9 cellular contexts compared by ENCODE assay signal in the genomic region with DNA sequence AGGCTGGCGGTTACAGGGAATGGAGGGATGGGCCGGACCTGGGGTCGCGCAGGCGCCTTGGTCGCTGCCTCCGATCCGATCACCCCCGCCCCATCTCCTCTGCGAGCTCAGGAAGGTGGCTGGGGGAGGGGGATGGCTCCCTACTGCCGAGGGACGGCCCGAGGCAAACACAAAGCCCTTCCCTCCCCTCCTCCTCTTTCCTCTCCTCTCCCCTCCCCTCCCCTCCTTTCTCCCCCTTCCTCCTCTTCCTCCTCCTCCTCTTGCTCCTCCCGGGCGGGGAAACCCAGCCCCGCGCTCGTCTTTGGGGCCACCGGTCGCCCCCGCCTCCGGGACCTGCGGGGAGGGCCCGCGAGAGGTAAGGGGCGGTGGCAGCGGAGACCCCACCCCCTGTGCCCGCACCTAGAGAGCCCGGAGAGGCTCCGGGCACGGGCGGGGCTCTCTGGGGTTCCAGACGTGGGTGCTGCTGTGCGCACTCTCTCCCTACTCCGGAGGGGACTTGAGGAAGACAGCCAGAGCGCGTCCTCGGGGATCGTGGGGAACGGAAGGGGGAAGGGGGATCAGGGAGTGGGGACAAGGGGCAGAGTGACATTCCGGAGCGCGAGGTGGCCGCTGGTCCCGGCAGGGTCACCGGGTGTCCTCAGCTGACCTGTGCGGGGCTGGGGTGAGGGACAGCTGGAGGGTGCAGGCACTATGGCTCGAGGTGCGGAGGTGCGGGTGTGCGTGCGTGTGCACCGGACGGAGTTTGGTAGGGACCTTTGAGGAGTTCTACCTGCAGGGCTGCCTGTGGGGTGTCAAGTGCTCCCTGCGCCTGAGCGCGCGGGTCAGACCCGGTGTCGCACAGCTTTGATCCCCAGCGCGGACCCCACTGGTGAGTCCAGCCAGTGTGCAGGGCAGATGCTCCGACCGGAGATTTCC. TPM values are rescaled to one million over a fixed set of nuclear protein-coding genes. Genes with fewer than 3 reads are reported as not detected.
DNase-seq lines count a peak whose midpoint lies in the region; ATAC-seq and TF ChIP-seq lines count a peak whose summit lies in the region.
"Had no signal": no experiment of that assay in that cellular context is flagged by ENCODE, and none has a peak within 500 bp of the region (broad histone marks: within the 10 kb centered on the region; RNA-seq: fewer than 3 reads in every experiment).

A gene with protein sequence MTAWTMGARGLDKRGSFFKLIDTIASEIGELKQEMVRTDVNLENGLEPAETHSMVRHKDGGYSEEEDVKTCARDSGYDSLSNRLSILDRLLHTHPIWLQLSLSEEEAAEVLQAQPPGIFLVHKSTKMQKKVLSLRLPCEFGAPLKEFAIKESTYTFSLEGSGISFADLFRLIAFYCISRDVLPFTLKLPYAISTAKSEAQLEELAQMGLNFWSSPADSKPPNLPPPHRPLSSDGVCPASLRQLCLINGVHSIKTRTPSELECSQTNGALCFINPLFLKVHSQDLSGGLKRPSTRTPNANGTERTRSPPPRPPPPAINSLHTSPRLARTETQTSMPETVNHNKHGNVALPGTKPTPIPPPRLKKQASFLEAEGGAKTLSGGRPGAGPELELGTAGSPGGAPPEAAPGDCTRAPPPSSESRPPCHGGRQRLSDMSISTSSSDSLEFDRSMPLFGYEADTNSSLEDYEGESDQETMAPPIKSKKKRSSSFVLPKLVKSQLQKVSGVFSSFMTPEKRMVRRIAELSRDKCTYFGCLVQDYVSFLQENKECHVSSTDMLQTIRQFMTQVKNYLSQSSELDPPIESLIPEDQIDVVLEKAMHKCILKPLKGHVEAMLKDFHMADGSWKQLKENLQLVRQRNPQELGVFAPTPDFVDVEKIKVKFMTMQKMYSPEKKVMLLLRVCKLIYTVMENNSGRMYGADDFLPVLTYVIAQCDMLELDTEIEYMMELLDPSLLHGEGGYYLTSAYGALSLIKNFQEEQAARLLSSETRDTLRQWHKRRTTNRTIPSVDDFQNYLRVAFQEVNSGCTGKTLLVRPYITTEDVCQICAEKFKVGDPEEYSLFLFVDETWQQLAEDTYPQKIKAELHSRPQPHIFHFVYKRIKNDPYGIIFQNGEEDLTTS (plus strand): TSS at position 286 of the 915 bp plus-strand sequence. CDS start 131,344 bp downstream, outside the sequence.

- DNase-seq in DMS153 treated with DMSO at 0.1 percent for 48 hours (lab: John Stamatoyannopoulos, UW; ENCODE audit: unreplicated experiment), result peak; percentile 64
- peak; percentile 27 for DNase-seq in NB4 (ENCODE audit: low read depth)
- DNase-seq in T-helper 17 cell, result no peak
- DNase-seq in fibroblast of gingiva (ENCODE audit: low read depth), result peak; percentile 92

- H3K9me3 ChIP-seq in T-helper 17 cell (ENCODE audit: control insufficient read depth, low read length, poor library complexity, severe bottlenecking) (no peaks in the 10 kb centered on the region), mononuclear cell (ENCODE audit: low read depth, low read length) (no peaks in the 10 kb centered on the region), thymus (ENCODE audit: control insufficient read depth) (no peaks in the 10 kb centered on the region)

- H3K4me1 ChIP-seq in mononuclear cell (ENCODE audit: insufficient read depth, low read length), result peaks cover 33% of the 10 kb centered on the region
- no peaks in the 10 kb centered on the region for H3K4me1 ChIP-seq in thymus (ENCODE audit: control insufficient read depth, insufficient read depth, low read length)

- no peaks in the 10 kb centered on the region for H3K36me3 ChIP-seq in thymus (ENCODE audit: control insufficient read depth, insufficient read depth)

- peaks cover 3% of the 10 kb centered on the region for H3K4me1 Mint-ChIP-seq in T-helper 17 cell

- H3K27me3 ChIP-seq in mononuclear cell (ENCODE audit: insufficient read depth, low read length), result peaks cover 14% of the 10 kb centered on the region
- H3K27me3 ChIP-seq in thymus (ENCODE audit: control insufficient read depth, insufficient read depth), result peaks cover 27% of the 10 kb centered on the region

- WGBS in thymus, result 1% methylated on average over 64 of the region's 64 CpGs

- no peak for TF ChIP-seq POLR2A in NB4 (IDR thresholded peaks at IDR 0.05; ENCODE audit: extremely low read depth, insufficient read length)

- no peak for TF ChIP-seq CTCF in NB4 (IDR thresholded peaks at IDR 0.05; ENCODE audit: low read depth, low read length)

- peak within 1 kb of the TSS; percentile 84 for H3K27ac ChIP-seq in thymus (ENCODE audit: low read depth)

- H3K4me3 Mint-ChIP-seq in T-helper 17 cell, result peak within 1 kb of the TSS; percentile 84

- H3K27me3 Mint-ChIP-seq in T-helper 17 cell, result peaks cover 57% of the 10 kb centered on the region

- no peak within 1 kb of the TSS for H3K27ac Mint-ChIP-seq in T-helper 17 cell

- H3K36me3 Mint-ChIP-seq in T-helper 17 cell (ENCODE audit: low read depth), result no peaks in the 10 kb centered on the region

- peak within 1 kb of the TSS; percentile 7 for H3K4me3 ChIP-seq in NB4 (ENCODE audit: low read depth, low read length)
- peak within 1 kb of the TSS; percentile 47 for H3K4me3 ChIP-seq in mononuclear cell (ENCODE audit: low read length)
- peak within 1 kb of the TSS; percentile 45 for H3K4me3 ChIP-seq in thymus (ENCODE audit: low read length)

- ATAC-seq in T-helper 17 cell, result peak; percentile 28
- no peak for ATAC-seq in HG03108 (IDR thresholded peaks at IDR 0.05; ENCODE audit: unreplicated experiment)
- no peak for ATAC-seq in GM18870 (IDR thresholded peaks at IDR 0.05; ENCODE audit: unreplicated experiment)

RNA-seq across cellular contexts. Expression of the gene that starts here (rescaled TPM):
- total RNA-seq in T-helper 17 cell, result 1 to 10 TPM; 1.0 to 1.2 TPM
- 10.6 TPM for total RNA-seq in mononuclear cell
- 9.2 TPM for polyA plus RNA-seq in thymus
- total RNA-seq: T-helper 1 cell treated with Interleukin-12 subunit alpha and Interleukin-12 subunit beta and Interleukin-4 antibody, amounts not matched to agents 30 ng/mL and 1 ng/mL, for 36 hours had no signal

Comparison
In these comparisons a context has a peak if more than half of its experiments do, and no peak if none do; other contexts are left out.
1. DNase-seq: peak in DMS153 treated with DMSO at 0.1 percent for 48 hours (single experiment), NB4 (single experiment) and fibroblast of gingiva (single experiment); none in T-helper 17 cell (0 of 3).
2. Peak in every context shown above with its lines, with median percentiles within 50 percentile points of each other: H3K4me3 ChIP-seq.